1 cellular context compared by ENCODE assay signal in genomic region chr9:137243626-137244485, GRCh38.
TF ChIP-seq lines count a peak whose summit lies in the region.

No MANE protein-coding gene starts in this region.

TF ChIP-seq in HEK293, 187 proteins besides CTCF, POLR2A, EP300 and RAD21 (continued from another document and continues in another):
- peak; percentile 27; the same call in 1 of the 2 replicates for TF ChIP-seq PATZ1 (tag by site-specific recombination; IDR thresholded peaks at IDR 0.05)
- TF ChIP-seq GLI2 (tag by site-specific recombination; IDR thresholded peaks at IDR 0.05; ENCODE audit: borderline replicate concordance, low read depth), result no peak
- TF ChIP-seq ZNF610 (tag by site-specific recombination; IDR thresholded peaks at IDR 0.05; ENCODE audit: borderline replicate concordance), result no peak
- no peak for TF ChIP-seq ZNF513 (tag by site-specific recombination; IDR thresholded peaks at IDR 0.05)
- no peak for TF ChIP-seq ZNF555 (tag by site-specific recombination; conservative IDR thresholded peaks at IDR 0.05)
- TF ChIP-seq ZFP37 (tag by site-specific recombination; IDR thresholded peaks at IDR 0.05), result no peak; the same call in 1 of the 2 replicates
- no peak for TF ChIP-seq ZSCAN18 (tag by site-specific recombination; IDR thresholded peaks at IDR 0.05)
- TF ChIP-seq REST (tag by site-specific recombination; IDR thresholded peaks at IDR 0.05), result no peak
- TF ChIP-seq ZNF223 (tag by site-specific recombination; IDR thresholded peaks at IDR 0.05), result no peak
- TF ChIP-seq ZNF580 (tag by site-specific recombination; IDR thresholded peaks at IDR 0.05), result no peak
- no peak for TF ChIP-seq SP7 (tag by site-specific recombination; IDR thresholded peaks at IDR 0.05)
- TF ChIP-seq ZNF664 (tag by site-specific recombination; IDR thresholded peaks at IDR 0.05), result no peak
- TF ChIP-seq ZNF24 (tag by site-specific recombination; IDR thresholded peaks at IDR 0.05), result no peak
- no peak for TF ChIP-seq ZNF626 (tag by site-specific recombination; IDR thresholded peaks at IDR 0.05)
- no peak for TF ChIP-seq PRDM4 (tag by site-specific recombination; IDR thresholded peaks at IDR 0.05)
- no peak for TF ChIP-seq ZNF629 (tag by site-specific recombination; IDR thresholded peaks at IDR 0.05)
- TF ChIP-seq HOXC10 (CRISPR knock-in tag; IDR thresholded peaks at IDR 0.05), result no peak
- no peak for TF ChIP-seq PRDM10 (tag by site-specific recombination; IDR thresholded peaks at IDR 0.05)
- TF ChIP-seq ZNF239 (tag by site-specific recombination; IDR thresholded peaks at IDR 0.05), result no peak
- no peak for TF ChIP-seq TRIM28 (IDR thresholded peaks at IDR 0.05; ENCODE audit: borderline replicate concordance, low read length)
- no peak for TF ChIP-seq ZNF830 (tag by site-specific recombination; IDR thresholded peaks at IDR 0.05; ENCODE audit: low read depth)
- TF ChIP-seq ZNF202 (tag by site-specific recombination; IDR thresholded peaks at IDR 0.05; ENCODE audit: borderline replicate concordance), result no peak
- TF ChIP-seq ZNF530 (tag by site-specific recombination; IDR thresholded peaks at IDR 0.05; ENCODE audit: low read depth), result no peak
- TF ChIP-seq ZNF600 (tag by site-specific recombination; IDR thresholded peaks at IDR 0.05), result 0 out of 2 replicates have a peak, but pooled peaks have one; percentile 40
- TF ChIP-seq ZFP69B (tag by site-specific recombination; IDR thresholded peaks at IDR 0.05), result no peak
- TF ChIP-seq ZNF398 (tag by site-specific recombination; IDR thresholded peaks at IDR 0.05), result peak; percentile 34; the same call in 1 of the 2 replicates
- TF ChIP-seq ZNF18 (tag by site-specific recombination; IDR thresholded peaks at IDR 0.05), result 0 out of 2 replicates have a peak, but pooled peaks have one; percentile 81
- TF ChIP-seq ZNF521 (tag by site-specific recombination; IDR thresholded peaks at IDR 0.05), result no peak
- peak; percentile 91 for TF ChIP-seq ZIC2 (tag by site-specific recombination; IDR thresholded peaks at IDR 0.05)
- TF ChIP-seq ZNF324 (tag by site-specific recombination; IDR thresholded peaks at IDR 0.05), result no peak
- no peak for TF ChIP-seq ZNF670 (tag by site-specific recombination; IDR thresholded peaks at IDR 0.05; ENCODE audit: low read depth)
- TF ChIP-seq ZSCAN23 (tag by site-specific recombination; IDR thresholded peaks at IDR 0.05), result no peak
- TF ChIP-seq ZNF248 (tag by site-specific recombination; IDR thresholded peaks at IDR 0.05), result no peak
- no peak for TF ChIP-seq ZNF785 (tag by site-specific recombination; IDR thresholded peaks at IDR 0.05)
- peak; percentile 41 for TF ChIP-seq ZBTB8A (tag by site-specific recombination; IDR thresholded peaks at IDR 0.05)
- TF ChIP-seq ZNF549 (tag by site-specific recombination; IDR thresholded peaks at IDR 0.05), result no peak
- TF ChIP-seq BCL11A (tag by site-specific recombination; IDR thresholded peaks at IDR 0.05; ENCODE audit: low read depth), result no peak; the same call in 1 of the 2 replicates
- no peak for TF ChIP-seq ZNF132 (tag by site-specific recombination; IDR thresholded peaks at IDR 0.05; ENCODE audit: borderline replicate concordance)
- 0 out of 2 replicates have a peak, but pooled peaks have one; percentile 11 for TF ChIP-seq KLF9 (tag by site-specific recombination; IDR thresholded peaks at IDR 0.05; ENCODE audit: low read depth)
- peak; percentile 29; the same call in 1 of the 2 replicates for TF ChIP-seq BCL11B (tag by site-specific recombination; IDR thresholded peaks at IDR 0.05; ENCODE audit: low read depth)
- no peak for TF ChIP-seq ZNF366 (tag by site-specific recombination; conservative IDR thresholded peaks at IDR 0.05)
- TF ChIP-seq ZNF658 (tag by site-specific recombination; IDR thresholded peaks at IDR 0.05), result no peak
- no peak for TF ChIP-seq ZNF10 (tag by site-specific recombination; IDR thresholded peaks at IDR 0.05)
- 0 out of 2 replicates have a peak, but pooled peaks have one; percentile 22 for TF ChIP-seq KLF10 (tag by site-specific recombination; IDR thresholded peaks at IDR 0.05)
- TF ChIP-seq ZNF76 (tag by site-specific recombination; IDR thresholded peaks at IDR 0.05; ENCODE audit: borderline replicate concordance, low read depth), result no peak; the same call in 1 of the 2 replicates
